Comparison of ENCODE assay signal across 35 cellular contexts in the genomic region with DNA sequence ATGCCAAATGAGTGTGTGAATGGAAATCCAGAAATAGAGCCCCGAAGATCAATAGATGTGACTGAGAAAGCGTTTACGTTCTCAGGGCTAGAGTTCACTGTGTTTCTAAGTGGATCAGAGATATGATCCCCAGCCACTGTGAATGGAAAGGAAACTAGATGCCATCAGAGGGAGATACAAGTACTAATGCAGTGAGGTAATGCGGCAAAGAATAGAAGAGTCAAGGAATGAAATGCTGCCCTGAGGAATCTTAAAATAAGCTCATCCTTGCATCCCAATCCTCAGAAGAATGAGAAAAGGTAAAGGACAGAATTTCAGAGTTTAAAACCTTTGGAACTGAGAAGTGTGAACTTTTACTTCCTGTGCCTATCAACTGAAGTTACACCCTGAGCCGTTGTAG.
"Had no signal": no experiment of that assay in that cellular context is flagged by ENCODE, and none has a peak within 500 bp of the region (broad histone marks: within the 10 kb centered on the region; RNA-seq: fewer than 3 reads in every experiment).

No MANE protein-coding gene starts in this region.

- DNase-seq: activated CD4-positive, alpha-beta memory T cell treated with anti-CD3 and anti-CD28 coated beads for 36 hours; activated CD4-positive, alpha-beta T cell treated with anti-CD3 and anti-CD28 coated beads for 48 hours; activated CD8-positive, alpha-beta memory T cell treated with anti-CD3 and anti-CD28 coated beads, Interleukin-2, amount 50 U/mL, for 4 hours; activated gamma-delta T cell; activated naive CD4-positive, alpha-beta T cell treated with anti-CD3 and anti-CD28 coated beads, Interleukin-2, amount 10 ng/mL, durations not matched to agents 7 days and 5 days; activated naive CD8-positive, alpha-beta T cell treated with anti-CD3 and anti-CD28 coated beads, Interleukin-2, amount 10 ng/mL, durations not matched to agents 7 days and 5 days; activated T-cell treated with anti-CD3 and anti-CD28 coated beads, Interleukin-2, amount 50 U/mL, for 1 hour; dorsolateral prefrontal cortex; effector memory CD4-positive, alpha-beta T cell; erythroblast; heart left ventricle; kidney glomerular epithelial cell; left lung; natural killer cell; posterior cingulate gyrus; right lobe of liver; stimulated activated CD4-positive, alpha-beta T cell treated with anti-CD3 and anti-CD28 coated beads, Interleukin-1b, Interleukin-23, amount 100 ng/mL, for 48 hours; stimulated activated CD4-positive, alpha-beta T cell treated with anti-CD3 and anti-CD28 coated beads, Interleukin-4, amount 100 ng/mL, for 4 hours; stimulated activated CD8-positive, alpha-beta memory T cell treated with anti-CD3 and anti-CD28 coated beads, Interleukin-4, amount 100 ng/mL, for 48 hours; stimulated activated naive CD8-positive, alpha-beta T cell treated with anti-CD3 and anti-CD28 coated beads, Interleukin-15, amount 100 ng/mL, for 72 hours; substantia nigra; T-helper 9 cell; uterus had no signal

- H3K27me3 ChIP-seq: ascending aorta, dorsolateral prefrontal cortex, heart left ventricle, left lung, right lobe of liver, uterus had no signal

- H3K27ac Mint-ChIP-seq: activated CD4-positive, alpha-beta memory T cell treated with anti-CD3 and anti-CD28 coated beads for 36 hours; activated naive CD4-positive, alpha-beta T cell treated with anti-CD3 and anti-CD28 coated beads, Interleukin-2, amount 10 ng/mL, durations not matched to agents 7 days and 5 days; activated naive CD8-positive, alpha-beta T cell treated with anti-CD3 and anti-CD28 coated beads, Interleukin-2, amount 10 ng/mL, durations not matched to agents 7 days and 5 days; activated T-helper 1 cell treated with anti-CD3 and anti-CD28 coated beads, Interleukin-12 subunit alpha, Interleukin-12 subunit beta, Interleukin-2, Interleukin-4 antibody, amounts not matched to agents 30 ng/mL and 10 ng/mL and 1 ng/mL, durations not matched to agents 14 hours and 24 hours and 36 hours; brain; mesothelial cell of epicardium; natural killer cell; stimulated activated memory B cell treated with anti-CD40 and anti-IgM and Interleukin-4, amounts not matched to agents 10 μg/mL and 1 μg/mL and 100 μg/mL, for 72 hours; stimulated activated naive CD8-positive, alpha-beta T cell treated with anti-CD3 and anti-CD28 coated beads, Interleukin-15, amount 100 ng/mL, for 72 hours; T-helper 1 cell treated with Interleukin-12 subunit alpha and Interleukin-12 subunit beta and Interleukin-4 antibody, amounts not matched to agents 30 μg/mL and 1 μg/mL, for 36 hours; type B pancreatic cell had no signal

- H3K27me3 Mint-ChIP-seq: activated CD4-positive, alpha-beta memory T cell treated with anti-CD3 and anti-CD28 coated beads for 36 hours; activated naive CD4-positive, alpha-beta T cell treated with anti-CD3 and anti-CD28 coated beads, Interleukin-2, amount 10 ng/mL, durations not matched to agents 7 days and 5 days; activated naive CD8-positive, alpha-beta T cell treated with anti-CD3 and anti-CD28 coated beads, Interleukin-2, amount 10 ng/mL, durations not matched to agents 7 days and 5 days; brain; stimulated activated memory B cell treated with anti-CD40 and anti-IgM and Interleukin-4, amounts not matched to agents 10 μg/mL and 1 μg/mL and 100 μg/mL, for 72 hours; stimulated activated naive CD8-positive, alpha-beta T cell treated with anti-CD3 and anti-CD28 coated beads, Interleukin-15, amount 100 ng/mL, for 72 hours had no signal

- H3K9me3 Mint-ChIP-seq: activated CD4-positive, alpha-beta memory T cell treated with anti-CD3 and anti-CD28 coated beads for 36 hours; activated T-helper 1 cell treated with anti-CD3 and anti-CD28 coated beads, Interleukin-12 subunit alpha, Interleukin-12 subunit beta, Interleukin-2, Interleukin-4 antibody, amounts not matched to agents 30 ng/mL and 10 ng/mL and 1 ng/mL, durations not matched to agents 14 hours and 24 hours and 36 hours; brain; mesothelial cell of epicardium; T-helper 1 cell treated with Interleukin-12 subunit alpha and Interleukin-12 subunit beta and Interleukin-4 antibody, amounts not matched to agents 30 μg/mL and 1 μg/mL, for 36 hours; type B pancreatic cell had no signal

- FAIRE-seq: TTC549 had no signal

- H3K36me3 Mint-ChIP-seq: activated CD4-positive, alpha-beta memory T cell treated with anti-CD3 and anti-CD28 coated beads for 36 hours; activated naive CD4-positive, alpha-beta T cell treated with anti-CD3 and anti-CD28 coated beads, Interleukin-2, amount 10 ng/mL, durations not matched to agents 7 days and 5 days; activated naive CD8-positive, alpha-beta T cell treated with anti-CD3 and anti-CD28 coated beads, Interleukin-2, amount 10 ng/mL, durations not matched to agents 7 days and 5 days; brain; mesothelial cell of epicardium; natural killer cell; stimulated activated memory B cell treated with anti-CD40 and anti-IgM and Interleukin-4, amounts not matched to agents 10 μg/mL and 1 μg/mL and 100 μg/mL, for 72 hours; type B pancreatic cell had no signal

- H3K4me3 ChIP-seq: ascending aorta, coronary artery, dorsolateral prefrontal cortex, heart left ventricle, left lung, lung, right lobe of liver, skin epidermis, uterus had no signal

- H3K4me1 Mint-ChIP-seq: activated naive CD4-positive, alpha-beta T cell treated with anti-CD3 and anti-CD28 coated beads, Interleukin-2, amount 10 ng/mL, durations not matched to agents 7 days and 5 days; activated naive CD8-positive, alpha-beta T cell treated with anti-CD3 and anti-CD28 coated beads, Interleukin-2, amount 10 ng/mL, durations not matched to agents 7 days and 5 days; natural killer cell; stimulated activated memory B cell treated with anti-CD40 and anti-IgM and Interleukin-4, amounts not matched to agents 10 μg/mL and 1 μg/mL and 100 μg/mL, for 72 hours; stimulated activated naive CD8-positive, alpha-beta T cell treated with anti-CD3 and anti-CD28 coated beads, Interleukin-15, amount 100 ng/mL, for 72 hours had no signal

- H3K27ac ChIP-seq: ascending aorta, coronary artery, dorsolateral prefrontal cortex, heart left ventricle, left lung, right lobe of liver, skin epidermis, uterus, VCaP had no signal

- ATAC-seq: left lung; natural killer cell; stimulated activated memory B cell treated with anti-CD40 and anti-IgM and Interleukin-4, amounts not matched to agents 10 μg/mL and 1 μg/mL and 100 μg/mL, for 72 hours; stimulated activated naive CD8-positive, alpha-beta T cell treated with anti-CD3 and anti-CD28 coated beads, Interleukin-15, amount 100 ng/mL, for 72 hours had no signal

- H3K4me3 Mint-ChIP-seq: activated CD4-positive, alpha-beta memory T cell treated with anti-CD3 and anti-CD28 coated beads for 36 hours; activated naive CD4-positive, alpha-beta T cell treated with anti-CD3 and anti-CD28 coated beads, Interleukin-2, amount 10 ng/mL, durations not matched to agents 7 days and 5 days; activated naive CD8-positive, alpha-beta T cell treated with anti-CD3 and anti-CD28 coated beads, Interleukin-2, amount 10 ng/mL, durations not matched to agents 7 days and 5 days; activated T-helper 1 cell treated with anti-CD3 and anti-CD28 coated beads, Interleukin-12 subunit alpha, Interleukin-12 subunit beta, Interleukin-2, Interleukin-4 antibody, amounts not matched to agents 30 ng/mL and 10 ng/mL and 1 ng/mL, durations not matched to agents 14 hours and 24 hours and 36 hours; brain; mesothelial cell of epicardium; natural killer cell; stimulated activated memory B cell treated with anti-CD40 and anti-IgM and Interleukin-4, amounts not matched to agents 10 μg/mL and 1 μg/mL and 100 μg/mL, for 72 hours; stimulated activated naive CD8-positive, alpha-beta T cell treated with anti-CD3 and anti-CD28 coated beads, Interleukin-15, amount 100 ng/mL, for 72 hours; T-helper 1 cell treated with Interleukin-12 subunit alpha and Interleukin-12 subunit beta and Interleukin-4 antibody, amounts not matched to agents 30 μg/mL and 1 μg/mL, for 36 hours; type B pancreatic cell had no signal

- H3K9me3 ChIP-seq: ascending aorta, heart left ventricle, left lung, right lobe of liver, uterus had no signal

- H3K36me3 ChIP-seq: ascending aorta, heart left ventricle, left lung, right lobe of liver, uterus had no signal

- H3K4me1 ChIP-seq: ascending aorta, left lung, right lobe of liver, uterus had no signal
